ENCODE assay signal across 8 cellular contexts in the genomic region with DNA sequence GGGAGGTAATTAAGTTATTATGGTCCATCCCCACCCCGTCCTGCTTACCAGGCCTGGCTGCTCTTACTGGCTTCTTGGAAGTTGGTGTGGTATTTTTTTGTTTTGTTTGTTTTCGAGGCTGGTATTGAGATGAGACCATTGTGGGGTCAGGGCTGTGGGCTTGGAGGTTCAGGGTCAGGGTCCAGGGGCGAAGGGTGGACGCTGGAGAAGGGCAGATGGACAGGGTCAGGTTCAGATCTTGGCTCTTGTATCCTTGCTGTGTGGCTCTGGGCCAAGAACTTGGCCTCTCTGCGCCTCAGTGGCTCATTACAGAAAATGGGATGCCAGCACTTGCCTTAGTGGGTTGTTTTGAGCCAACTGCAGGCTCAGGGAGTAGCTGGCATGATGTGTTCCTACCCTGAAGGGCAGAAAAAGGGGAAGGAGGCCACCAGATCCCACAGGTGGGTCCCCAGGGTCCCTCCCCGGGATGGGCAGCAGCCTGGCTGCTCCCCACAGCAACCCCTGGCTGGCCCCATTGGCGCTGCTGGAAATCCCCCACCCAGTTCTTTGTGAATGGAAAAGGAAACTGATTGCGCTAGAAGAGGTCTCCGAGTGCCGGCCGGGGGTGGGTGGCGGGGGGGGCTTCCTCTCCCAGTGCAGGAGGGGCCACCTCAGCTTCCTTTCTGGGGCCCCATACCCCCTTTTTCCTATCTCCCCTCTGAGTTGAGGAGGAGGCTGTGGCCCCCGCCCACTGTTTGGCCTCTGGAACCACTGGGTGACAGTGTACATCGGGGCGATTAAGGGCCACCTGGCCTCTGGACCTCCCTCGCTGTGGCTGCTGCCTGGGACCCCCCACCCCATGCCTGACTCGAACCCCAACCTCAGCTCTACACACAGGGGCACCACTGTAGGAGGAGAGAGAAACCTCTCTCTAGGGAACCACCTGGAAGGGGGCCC.
DNase-seq lines count a peak whose midpoint lies in the region; ATAC-seq lines count a peak whose summit lies in the region.

No MANE protein-coding gene starts in this region.

- peak overlapping the region; percentile 50 for H3K4me3 Mint-ChIP-seq in stimulated activated memory B cell treated with anti-CD40 and anti-IgM and Interleukin-4, amounts not matched to agents 10 μg/mL and 1 μg/mL and 100 μg/mL, for 72 hours

- H3K9me3 Mint-ChIP-seq in stimulated activated memory B cell treated with anti-CD40 and anti-IgM and Interleukin-4, amounts not matched to agents 10 μg/mL and 1 μg/mL and 100 μg/mL, for 72 hours, result no peaks in the 10 kb centered on the region

- H3K36me3 Mint-ChIP-seq in stimulated activated memory B cell treated with anti-CD40 and anti-IgM and Interleukin-4, amounts not matched to agents 10 μg/mL and 1 μg/mL and 100 μg/mL, for 72 hours, result peaks cover 19% of the 10 kb centered on the region

- no peaks in the 10 kb centered on the region for H3K27me3 Mint-ChIP-seq in stimulated activated memory B cell treated with anti-CD40 and anti-IgM and Interleukin-4, amounts not matched to agents 10 μg/mL and 1 μg/mL and 100 μg/mL, for 72 hours

- DNase-seq in activated T-cell treated with anti-CD3 and anti-CD28 coated beads for 48 hours (ENCODE audit: low read depth), result peak; percentile 47
- no peak for DNase-seq in NCI-H526 (lab: John Stamatoyannopoulos, UW)
- no peak for DNase-seq in COR-L47 (lab: John Stamatoyannopoulos, UW)
- DNase-seq in HCEC 1CT, result no peak

- peaks cover 97% of the 10 kb centered on the region for H3K4me1 Mint-ChIP-seq in stimulated activated memory B cell treated with anti-CD40 and anti-IgM and Interleukin-4, amounts not matched to agents 10 μg/mL and 1 μg/mL and 100 μg/mL, for 72 hours

- H3K4me1 ChIP-seq in iPS-15b (ENCODE audit: control insufficient read depth, insufficient read depth, low read length), result peaks cover 10% of the 10 kb centered on the region

- no peaks in the 10 kb centered on the region for H3K27me3 ChIP-seq in iPS-15b (ENCODE audit: control insufficient read depth, insufficient read depth, low read length)

- H3K27ac Mint-ChIP-seq in stimulated activated memory B cell treated with anti-CD40 and anti-IgM and Interleukin-4, amounts not matched to agents 10 μg/mL and 1 μg/mL and 100 μg/mL, for 72 hours, result peak overlapping the region; percentile 73

- H3K9me3 ChIP-seq in iPS-15b (ENCODE audit: control insufficient read depth, insufficient read depth, low read length), result no peaks in the 10 kb centered on the region

- no peak overlapping the region for H3K4me3 ChIP-seq in iPS-15b (ENCODE audit: low read depth, low read length)

- peak overlapping the region; percentile 26 for H3K9ac ChIP-seq in iPS-15b (ENCODE audit: low read depth, low read length)

- peaks cover 4% of the 10 kb centered on the region for H3K36me3 ChIP-seq in iPS-15b (ENCODE audit: control insufficient read depth, insufficient read depth, low read length)

- peak; percentile 24 for ATAC-seq in HG03354 (IDR thresholded peaks at IDR 0.05; ENCODE audit: poor library complexity, severe bottlenecking, unreplicated experiment)
- ATAC-seq in stimulated activated memory B cell treated with anti-CD40 and anti-IgM and Interleukin-4, amounts not matched to agents 10 μg/mL and 1 μg/mL and 100 μg/mL, for 72 hours, result peak; percentile 49
- ATAC-seq in GM18867 (IDR thresholded peaks at IDR 0.05; ENCODE audit: unreplicated experiment), result no peak
